ENCODE assay signal across 22 cellular contexts in genomic region chr6:90305800-90306448, GRCh38.
"Had no signal": no experiment of that assay in that cellular context is flagged by ENCODE, and none has a peak within 500 bp of the region (broad histone marks: within the 10 kb centered on the region; RNA-seq: fewer than 3 reads in every experiment).

No MANE protein-coding gene starts in this region.

- H3K36me3 ChIP-seq: heart right ventricle, left lung, sigmoid colon, upper lobe of left lung had no signal

- H3K27ac ChIP-seq: heart right ventricle, left lung, sigmoid colon, upper lobe of left lung had no signal

- H3K27me3 ChIP-seq: left lung, sigmoid colon, upper lobe of left lung had no signal

- DNase-seq: activated CD4-positive, alpha-beta T cell treated with anti-CD3 and anti-CD28 coated beads, Interleukin-2, amount 50 U/mL, for 4 hours; aorta; caudate nucleus; dermis blood vessel endothelial cell; effector CD8-positive, alpha-beta T cell; erythroblast; foreskin fibroblast; heart right ventricle; kidney; left lung; midbrain; retina; sigmoid colon; stimulated activated CD4-positive, alpha-beta T cell treated with anti-CD3 and anti-CD28 coated beads, Interleukin-15, amount 100 ng/mL, for 24 hours; stimulated activated naive CD4-positive, alpha-beta T cell; SW 1271; T-helper 17 cell; upper lobe of left lung had no signal

- H3K9me3 ChIP-seq: heart right ventricle, left lung, sigmoid colon, upper lobe of left lung had no signal

- H3K9me3 Mint-ChIP-seq: brain; natural killer cell treated with Interleukin-12 subunit alpha and Interleukin-12 subunit beta and Interleukin-15 and Interleukin-18, amount 100 ng/mL, for 72 hours had no signal

- H3K27ac Mint-ChIP-seq: brain; natural killer cell treated with Interleukin-12 subunit alpha and Interleukin-12 subunit beta and Interleukin-15 and Interleukin-18, amount 100 ng/mL, for 72 hours; progenitor cell of endocrine pancreas; T-helper 17 cell had no signal

- H3K4me1 ChIP-seq: heart right ventricle, left lung, sigmoid colon, upper lobe of left lung had no signal

- ATAC-seq: heart right ventricle; left lung; natural killer cell treated with Interleukin-12 subunit alpha and Interleukin-12 subunit beta and Interleukin-15 and Interleukin-18, amount 100 ng/mL, for 72 hours; T-helper 17 cell had no signal

- H3K4me2 ChIP-seq: smooth muscle cell had no signal

- H3K36me3 Mint-ChIP-seq: brain; natural killer cell treated with Interleukin-12 subunit alpha and Interleukin-12 subunit beta and Interleukin-15 and Interleukin-18, amount 100 ng/mL, for 72 hours had no signal

- H3K4me3 Mint-ChIP-seq: brain; natural killer cell treated with Interleukin-12 subunit alpha and Interleukin-12 subunit beta and Interleukin-15 and Interleukin-18, amount 100 ng/mL, for 72 hours; T-helper 17 cell had no signal

- H3K4me3 ChIP-seq: heart right ventricle, left lung, sigmoid colon, smooth muscle cell, upper lobe of left lung had no signal
